ENCODE assay signal across 8 cellular contexts in the genomic region with DNA sequence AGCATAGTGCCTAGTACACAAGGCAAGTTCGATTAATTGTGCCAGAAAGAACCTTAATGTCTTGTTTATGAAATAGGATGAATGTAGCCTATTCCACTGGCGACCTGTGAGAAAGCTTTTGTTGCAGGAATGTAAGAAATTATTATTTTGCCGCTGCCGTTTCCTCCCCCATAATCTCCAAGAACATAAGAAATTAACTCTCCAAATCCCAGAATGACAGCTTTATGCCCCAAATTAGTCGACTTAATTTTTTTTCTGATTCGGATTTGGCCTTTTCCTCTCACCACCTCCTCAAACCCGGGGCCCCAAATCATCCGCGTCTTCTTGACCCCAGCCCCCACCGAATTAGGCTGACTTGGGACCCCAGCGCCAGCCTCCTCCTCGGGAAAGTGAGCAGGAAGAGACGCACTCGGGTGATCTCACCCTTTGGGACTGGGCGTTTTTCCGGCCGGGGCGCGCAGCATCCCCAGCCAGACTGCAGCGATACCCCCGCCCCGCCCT. TPM values are rescaled to one million over a fixed set of nuclear protein-coding genes. Genes with fewer than 3 reads are reported as not detected.
A peak's percentile ranks its signal among the peaks of the same experiment; 100 is the strongest.
DNase-seq lines count a peak whose midpoint lies in the region; ATAC-seq lines count a peak whose summit lies in the region.

No MANE protein-coding gene starts in this region.

- peaks cover 29% of the 10 kb centered on the region for H3K4me1 Mint-ChIP-seq in activated CD4-positive, alpha-beta T cell treated with anti-CD3 and anti-CD28 coated beads for 36 hours
- peaks cover 31% of the 10 kb centered on the region for H3K4me1 Mint-ChIP-seq in activated CD4-positive, alpha-beta memory T cell treated with anti-CD3 and anti-CD28 coated beads, Interleukin-2, amount 10 ng/mL, durations not matched to agents 7 days and 5 days
- H3K4me1 Mint-ChIP-seq in stimulated activated naive B cell treated with anti-CD40 and anti-IgM and Interleukin-4, amounts not matched to agents 10 μg/mL and 1 μg/mL and 100 μg/mL, for 72 hours, result peaks cover 8 to 17% of the 10 kb centered on the region in 2 donors

- H3K9me3 Mint-ChIP-seq in activated CD4-positive, alpha-beta T cell treated with anti-CD3 and anti-CD28 coated beads for 36 hours (ENCODE audit: low read depth), result no peaks in the 10 kb centered on the region
- no peaks in the 10 kb centered on the region for H3K9me3 Mint-ChIP-seq in activated CD4-positive, alpha-beta memory T cell treated with anti-CD3 and anti-CD28 coated beads, Interleukin-2, amount 10 ng/mL, durations not matched to agents 7 days and 5 days
- H3K9me3 Mint-ChIP-seq in stimulated activated naive B cell treated with anti-CD40 and anti-IgM and Interleukin-4, amounts not matched to agents 10 μg/mL and 1 μg/mL and 100 μg/mL, for 72 hours, result no peaks in the 10 kb centered on the region

- no peak overlapping the region for H3K4me3 Mint-ChIP-seq in activated CD4-positive, alpha-beta T cell treated with anti-CD3 and anti-CD28 coated beads for 36 hours
- H3K4me3 Mint-ChIP-seq in activated CD4-positive, alpha-beta memory T cell treated with anti-CD3 and anti-CD28 coated beads, Interleukin-2, amount 10 ng/mL, durations not matched to agents 7 days and 5 days, result peak overlapping the region; percentile 94
- no peak overlapping the region for H3K4me3 Mint-ChIP-seq in stimulated activated naive B cell treated with anti-CD40 and anti-IgM and Interleukin-4, amounts not matched to agents 10 μg/mL and 1 μg/mL and 100 μg/mL, for 72 hours

- peak overlapping the region; percentile 57 for H3K4me3 ChIP-seq in iPS-11a (ENCODE audit: low read depth, low read length)

- peak overlapping the region; percentile 97 for H3K27ac Mint-ChIP-seq in activated CD4-positive, alpha-beta T cell treated with anti-CD3 and anti-CD28 coated beads for 36 hours
- peak overlapping the region; percentile 97 for H3K27ac Mint-ChIP-seq in activated CD4-positive, alpha-beta memory T cell treated with anti-CD3 and anti-CD28 coated beads, Interleukin-2, amount 10 ng/mL, durations not matched to agents 7 days and 5 days
- peak overlapping the region; percentile 98 for H3K27ac Mint-ChIP-seq in stimulated activated naive B cell treated with anti-CD40 and anti-IgM and Interleukin-4, amounts not matched to agents 10 μg/mL and 1 μg/mL and 100 μg/mL, for 72 hours

- POLR2A ChIA-PET in activated CD4-positive, alpha-beta T cell treated with anti-CD3 and anti-CD28 coated beads for 36 hours (lab: Charles Lee), result interaction anchor here (0.8 to 2.2 kb wide), 4 partner anchors 47 to 476 kb away, joined by 3 to 13 read pairs (median 5); partner anchors contain the start of genes GLE1 and SH3GLB2
- POLR2A ChIA-PET in activated CD4-positive, alpha-beta memory T cell treated with anti-CD3 and anti-CD28 coated beads, Interleukin-2, amount 10 ng/mL, durations not matched to agents 7 days and 5 days (lab: Charles Lee), result interaction anchor here (0.6 to 6.3 kb wide), 25 partner anchors 9 to 529 kb away, joined by 3 to 89 read pairs (median 5); partner anchors contain the start of genes DOLPP1, GLE1, SET and URM1

- H3K27me3 Mint-ChIP-seq in activated CD4-positive, alpha-beta T cell treated with anti-CD3 and anti-CD28 coated beads for 36 hours, result no peaks in the 10 kb centered on the region
- no peaks in the 10 kb centered on the region for H3K27me3 Mint-ChIP-seq in activated CD4-positive, alpha-beta memory T cell treated with anti-CD3 and anti-CD28 coated beads, Interleukin-2, amount 10 ng/mL, durations not matched to agents 7 days and 5 days
- no peaks in the 10 kb centered on the region for H3K27me3 Mint-ChIP-seq in stimulated activated naive B cell treated with anti-CD40 and anti-IgM and Interleukin-4, amounts not matched to agents 10 μg/mL and 1 μg/mL and 100 μg/mL, for 72 hours

- CTCF ChIA-PET in activated CD4-positive, alpha-beta T cell treated with anti-CD3 and anti-CD28 coated beads for 36 hours (lab: Charles Lee), result interaction anchor here (1.1 to 2.6 kb wide), 3 partner anchors 10 to 47 kb away, joined by 4 to 8 read pairs (median 4); partner anchors contain the start of gene GLE1
- CTCF ChIA-PET in activated CD4-positive, alpha-beta memory T cell treated with anti-CD3 and anti-CD28 coated beads, Interleukin-2, amount 10 ng/mL, durations not matched to agents 7 days and 5 days (lab: Charles Lee), result interaction anchor here (0.8 to 1.9 kb wide), 4 partner anchors 24 to 113 kb away, joined by 3 to 5 read pairs (median 4); partner anchors contain the start of gene GLE1

- DNase-seq in activated CD4-positive, alpha-beta T cell treated with anti-CD3 and anti-CD28 coated beads for 36 hours, result no peak
- no peak for DNase-seq in activated CD4-positive, alpha-beta T cell treated with anti-CD3 and anti-CD28 coated beads for 1 hour
- no peak for DNase-seq in activated CD4-positive, alpha-beta memory T cell treated with anti-CD3 and anti-CD28 coated beads, Interleukin-2, amount 10 ng/mL, durations not matched to agents 7 days and 5 days
- DNase-seq in stimulated activated naive B cell treated with anti-CD40 and anti-IgM and Interleukin-4, amounts not matched to agents 10 μg/mL and 1 μg/mL and 100 μg/mL, for 72 hours, result no peak
- no peak for DNase-seq in cerebellum (ENCODE audit: low spot score)
- DNase-seq in NCI-H2171 treated with DMSO at 0.1 percent for 48 hours (lab: John Stamatoyannopoulos, UW), result no peak

- ATAC-seq in activated CD4-positive, alpha-beta T cell treated with anti-CD3 and anti-CD28 coated beads for 36 hours, result no peak
- ATAC-seq in stimulated activated naive B cell treated with anti-CD40 and anti-IgM and Interleukin-4, amounts not matched to agents 10 μg/mL and 1 μg/mL and 100 μg/mL, for 72 hours (replicated peaks), result no peak
- ATAC-seq in HG03460 (IDR thresholded peaks at IDR 0.05; ENCODE audit: unreplicated experiment), result no peak

- no peaks in the 10 kb centered on the region for H3K36me3 Mint-ChIP-seq in activated CD4-positive, alpha-beta T cell treated with anti-CD3 and anti-CD28 coated beads for 36 hours (ENCODE audit: low read depth)
- H3K36me3 Mint-ChIP-seq in activated CD4-positive, alpha-beta memory T cell treated with anti-CD3 and anti-CD28 coated beads, Interleukin-2, amount 10 ng/mL, durations not matched to agents 7 days and 5 days (ENCODE audit: low read depth), result peaks cover 5% of the 10 kb centered on the region
- no peaks in the 10 kb centered on the region for H3K36me3 Mint-ChIP-seq in stimulated activated naive B cell treated with anti-CD40 and anti-IgM and Interleukin-4, amounts not matched to agents 10 μg/mL and 1 μg/mL and 100 μg/mL, for 72 hours

- intact Hi-C loops in activated CD4-positive, alpha-beta T cell treated with anti-CD3 and anti-CD28 coated beads for 36 hours (cut with DNase I, micrococcal nuclease), result loop anchor here (1.0 to 5.0 kb wide), 24 partner anchors 36 to 569 kb away; partner anchors contain the start of genes ODF2 (in 2 of the 2), URM1 (in 2 of the 2), ZDHHC12 (in 2 of the 2) and BBLN (in 1 of the 2)

RNA-seq across cellular contexts. Expression of gene SPTAN1, which starts 0.7 kb away (rescaled TPM):
- total RNA-seq in activated CD4-positive, alpha-beta T cell treated with anti-CD3 and anti-CD28 coated beads for 36 hours, result 100 to 1,000 TPM; 192 to 269 TPM
- total RNA-seq in activated CD4-positive, alpha-beta memory T cell treated with anti-CD3 and anti-CD28 coated beads, Interleukin-2, amount 10 ng/mL, durations not matched to agents 7 days and 5 days, result 100 to 1,000 TPM; 313 to 321 TPM
- 758 TPM for total RNA-seq in cerebellum

RNA-seq across cellular contexts. Expression of gene GLE1, which starts 47.2 kb away (rescaled TPM):
- 10 to 100 TPM; 52.5 to 54.4 TPM for total RNA-seq in activated CD4-positive, alpha-beta T cell treated with anti-CD3 and anti-CD28 coated beads for 36 hours
- total RNA-seq in activated CD4-positive, alpha-beta memory T cell treated with anti-CD3 and anti-CD28 coated beads, Interleukin-2, amount 10 ng/mL, durations not matched to agents 7 days and 5 days, result 10 to 100 TPM; 50.3 to 50.7 TPM
- total RNA-seq in cerebellum, result 15.2 TPM
